ENCODE assay signal across 1 cellular context in the genomic region with DNA sequence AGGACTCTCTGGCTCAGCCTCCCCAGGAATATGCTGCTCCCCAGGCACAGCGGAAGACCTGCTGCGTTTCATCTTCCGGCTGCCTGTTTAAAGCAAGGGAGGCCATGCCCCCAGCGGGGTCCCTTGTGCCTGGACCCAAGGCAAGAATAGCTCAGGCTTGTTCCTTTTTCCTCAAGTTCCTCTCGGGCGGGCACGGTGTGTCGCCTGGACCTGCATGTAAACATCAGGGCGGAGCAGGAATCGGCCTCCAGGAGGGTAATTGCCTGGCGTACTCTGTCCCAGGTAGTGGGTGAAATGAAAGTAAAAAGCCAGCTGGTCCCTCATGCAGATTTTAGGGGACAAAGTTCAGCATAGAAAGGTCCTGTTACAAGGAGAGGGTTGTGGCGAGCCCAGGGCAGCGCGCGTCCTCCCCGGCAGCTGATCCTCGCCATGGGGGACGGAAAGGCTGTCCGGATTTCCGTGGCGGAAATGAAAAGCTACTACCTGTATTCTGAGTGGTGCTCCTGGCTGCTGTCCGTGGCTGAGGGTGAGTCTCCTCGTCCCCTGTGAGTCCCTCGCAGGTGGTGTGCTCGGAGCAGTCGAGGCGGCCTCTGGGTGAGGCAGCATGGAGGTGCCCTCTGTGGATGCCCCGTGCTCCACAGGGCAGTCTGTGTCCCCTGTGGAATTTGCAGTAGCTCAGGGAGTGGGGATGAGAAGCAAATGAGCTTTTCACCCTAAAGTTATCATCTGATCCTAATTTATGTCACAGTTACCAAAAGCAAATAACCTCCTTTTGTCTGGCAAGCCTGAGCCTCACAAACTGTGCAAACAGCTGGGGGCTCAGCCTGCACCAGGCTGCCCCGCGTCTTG.
TF ChIP-seq lines count a peak whose summit lies in the region.

No MANE protein-coding gene starts in this region.

TF ChIP-seq in HepG2, 621 proteins besides CTCF, POLR2A, EP300 and RAD21 (continued from another document):
- TF ChIP-seq HES4 (CRISPR knock-in tag; IDR thresholded peaks at IDR 0.05; ENCODE audit: borderline replicate concordance) (0 out of 2 replicates have a peak, but pooled peaks have one; percentile 27), FOXA1 (IDR thresholded peaks at IDR 0.05) (no peak), FOXA1 (CRISPR knock-in tag; IDR thresholded peaks at IDR 0.05) (peak; percentile 78)
- TF ChIP-seq, protein P1, sequence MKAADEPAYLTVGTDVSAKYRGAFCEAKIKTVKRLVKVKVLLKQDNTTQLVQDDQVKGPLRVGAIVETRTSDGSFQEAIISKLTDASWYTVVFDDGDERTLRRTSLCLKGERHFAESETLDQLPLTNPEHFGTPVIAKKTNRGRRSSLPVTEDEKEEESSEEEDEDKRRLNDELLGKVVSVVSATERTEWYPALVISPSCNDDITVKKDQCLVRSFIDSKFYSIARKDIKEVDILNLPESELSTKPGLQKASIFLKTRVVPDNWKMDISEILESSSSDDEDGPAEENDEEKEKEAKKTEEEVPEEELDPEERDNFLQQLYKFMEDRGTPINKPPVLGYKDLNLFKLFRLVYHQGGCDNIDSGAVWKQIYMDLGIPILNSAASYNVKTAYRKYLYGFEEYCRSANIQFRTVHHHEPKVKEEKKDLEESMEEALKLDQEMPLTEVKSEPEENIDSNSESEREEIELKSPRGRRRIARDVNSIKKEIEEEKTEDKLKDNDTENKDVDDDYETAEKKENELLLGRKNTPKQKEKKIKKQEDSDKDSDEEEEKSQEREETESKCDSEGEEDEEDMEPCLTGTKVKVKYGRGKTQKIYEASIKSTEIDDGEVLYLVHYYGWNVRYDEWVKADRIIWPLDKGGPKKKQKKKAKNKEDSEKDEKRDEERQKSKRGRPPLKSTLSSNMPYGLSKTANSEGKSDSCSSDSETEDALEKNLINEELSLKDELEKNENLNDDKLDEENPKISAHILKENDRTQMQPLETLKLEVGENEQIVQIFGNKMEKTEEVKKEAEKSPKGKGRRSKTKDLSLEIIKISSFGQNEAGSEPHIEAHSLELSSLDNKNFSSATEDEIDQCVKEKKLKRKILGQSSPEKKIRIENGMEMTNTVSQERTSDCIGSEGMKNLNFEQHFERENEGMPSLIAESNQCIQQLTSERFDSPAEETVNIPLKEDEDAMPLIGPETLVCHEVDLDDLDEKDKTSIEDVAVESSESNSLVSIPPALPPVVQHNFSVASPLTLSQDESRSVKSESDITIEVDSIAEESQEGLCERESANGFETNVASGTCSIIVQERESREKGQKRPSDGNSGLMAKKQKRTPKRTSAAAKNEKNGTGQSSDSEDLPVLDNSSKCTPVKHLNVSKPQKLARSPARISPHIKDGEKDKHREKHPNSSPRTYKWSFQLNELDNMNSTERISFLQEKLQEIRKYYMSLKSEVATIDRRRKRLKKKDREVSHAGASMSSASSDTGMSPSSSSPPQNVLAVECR (CRISPR knock-in tag; IDR thresholded peaks at IDR 0.05; ENCODE audit: borderline replicate concordance), result peak; percentile 75; the same call in 1 of the 2 replicates
TF ChIP-seq in HepG2: peak in this region for 133.
